1 cellular context compared by ENCODE assay signal in genomic region chr7:139775829-139776266, GRCh38.
TF ChIP-seq lines count a peak whose summit lies in the region.

No MANE protein-coding gene starts in this region.

TF ChIP-seq in HEK293, 187 proteins besides CTCF, POLR2A, EP300 and RAD21 (continued from another document):
- TF ChIP-seq, protein P1, sequence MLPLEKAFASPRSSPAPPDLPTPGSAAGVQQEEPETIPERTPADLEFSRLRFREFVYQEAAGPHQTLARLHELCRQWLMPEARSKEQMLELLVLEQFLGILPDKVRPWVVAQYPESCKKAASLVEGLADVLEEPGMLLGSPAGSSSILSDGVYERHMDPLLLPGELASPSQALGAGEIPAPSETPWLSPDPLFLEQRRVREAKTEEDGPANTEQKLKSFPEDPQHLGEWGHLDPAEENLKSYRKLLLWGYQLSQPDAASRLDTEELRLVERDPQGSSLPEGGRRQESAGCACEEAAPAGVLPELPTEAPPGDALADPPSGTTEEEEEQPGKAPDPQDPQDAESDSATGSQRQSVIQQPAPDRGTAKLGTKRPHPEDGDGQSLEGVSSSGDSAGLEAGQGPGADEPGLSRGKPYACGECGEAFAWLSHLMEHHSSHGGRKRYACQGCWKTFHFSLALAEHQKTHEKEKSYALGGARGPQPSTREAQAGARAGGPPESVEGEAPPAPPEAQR (tag by site-specific recombination; IDR thresholded peaks at IDR 0.05): no peak
- no peak for TF ChIP-seq ZNF2 (tag by site-specific recombination; IDR thresholded peaks at IDR 0.05)
- no peak for TF ChIP-seq FEZF1 (tag by site-specific recombination; IDR thresholded peaks at IDR 0.05)
- no peak for TF ChIP-seq ZNF658 (tag by site-specific recombination; IDR thresholded peaks at IDR 0.05)
- no peak for TF ChIP-seq ZNF600 (tag by site-specific recombination; IDR thresholded peaks at IDR 0.05)
- no peak for TF ChIP-seq ZNF518A (tag by site-specific recombination; conservative IDR thresholded peaks at IDR 0.05; ENCODE audit: low read depth)
- peak; percentile 73; the same call in 1 of the 2 replicates for TF ChIP-seq ZBTB48 (tag by site-specific recombination; IDR thresholded peaks at IDR 0.05)
- TF ChIP-seq ZNF335 (tag by site-specific recombination; conservative IDR thresholded peaks at IDR 0.05): no peak
- no peak for TF ChIP-seq HIC1 (tag by site-specific recombination; IDR thresholded peaks at IDR 0.05)
- no peak for TF ChIP-seq ZNF654 (tag by site-specific recombination; IDR thresholded peaks at IDR 0.05; ENCODE audit: low read depth)
- no peak for TF ChIP-seq ZNF513 (tag by site-specific recombination; IDR thresholded peaks at IDR 0.05)
- TF ChIP-seq SETDB1 (IDR thresholded peaks at IDR 0.05; ENCODE audit: insufficient read length, low read length): no peak
- peak; percentile 49; the same call in 1 of the 2 replicates for TF ChIP-seq PATZ1 (tag by site-specific recombination; IDR thresholded peaks at IDR 0.05)
- peak; percentile 31; the same call in 1 of the 2 replicates for TF ChIP-seq ZNF561 (tag by site-specific recombination; IDR thresholded peaks at IDR 0.05; ENCODE audit: borderline replicate concordance)
- TF ChIP-seq ZNF114 (tag by site-specific recombination; IDR thresholded peaks at IDR 0.05): no peak
- no peak for TF ChIP-seq ZNF341 (tag by site-specific recombination; IDR thresholded peaks at IDR 0.05; ENCODE audit: low read depth)
- no peak for TF ChIP-seq BCL11A (tag by site-specific recombination; IDR thresholded peaks at IDR 0.05; ENCODE audit: low read depth)
- TF ChIP-seq ZNF792 (tag by site-specific recombination; IDR thresholded peaks at IDR 0.05): no peak
- TF ChIP-seq ZNF549 (tag by site-specific recombination; IDR thresholded peaks at IDR 0.05): no peak
- no peak for TF ChIP-seq ZXDB (tag by site-specific recombination; IDR thresholded peaks at IDR 0.05)
- no peak for TF ChIP-seq ZNF596 (tag by site-specific recombination; IDR thresholded peaks at IDR 0.05)
- TF ChIP-seq ZNF133 (tag by site-specific recombination; IDR thresholded peaks at IDR 0.05): no peak
- TF ChIP-seq SALL2 (tag by site-specific recombination; IDR thresholded peaks at IDR 0.05; ENCODE audit: borderline replicate concordance): no peak
- TF ChIP-seq ZNF140 (tag by site-specific recombination; IDR thresholded peaks at IDR 0.05): no peak
- TF ChIP-seq ZNF530 (tag by site-specific recombination; IDR thresholded peaks at IDR 0.05; ENCODE audit: low read depth): no peak
- TF ChIP-seq ZBTB20 (tag by site-specific recombination; IDR thresholded peaks at IDR 0.05): no peak
- no peak for TF ChIP-seq ZNF610 (tag by site-specific recombination; IDR thresholded peaks at IDR 0.05; ENCODE audit: borderline replicate concordance)
- no peak for TF ChIP-seq ZNF423 (tag by site-specific recombination; IDR thresholded peaks at IDR 0.05)
- TF ChIP-seq, protein P2, sequence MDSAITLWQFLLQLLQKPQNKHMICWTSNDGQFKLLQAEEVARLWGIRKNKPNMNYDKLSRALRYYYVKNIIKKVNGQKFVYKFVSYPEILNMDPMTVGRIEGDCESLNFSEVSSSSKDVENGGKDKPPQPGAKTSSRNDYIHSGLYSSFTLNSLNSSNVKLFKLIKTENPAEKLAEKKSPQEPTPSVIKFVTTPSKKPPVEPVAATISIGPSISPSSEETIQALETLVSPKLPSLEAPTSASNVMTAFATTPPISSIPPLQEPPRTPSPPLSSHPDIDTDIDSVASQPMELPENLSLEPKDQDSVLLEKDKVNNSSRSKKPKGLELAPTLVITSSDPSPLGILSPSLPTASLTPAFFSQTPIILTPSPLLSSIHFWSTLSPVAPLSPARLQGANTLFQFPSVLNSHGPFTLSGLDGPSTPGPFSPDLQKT (IDR thresholded peaks at IDR 0.05; ENCODE audit: borderline replicate concordance, low read depth, low read length): no peak
- TF ChIP-seq ZNF473 (tag by site-specific recombination; IDR thresholded peaks at IDR 0.05): no peak
- TF ChIP-seq KLF7 (tag by site-specific recombination; IDR thresholded peaks at IDR 0.05; ENCODE audit: borderline replicate concordance): no peak
